35 cellular contexts compared by ENCODE assay signal in genomic region chr15:91566116-91566515, GRCh38.
"Had no signal": no experiment of that assay in that cellular context is flagged by ENCODE, and none has a peak within 500 bp of the region (broad histone marks: within the 10 kb centered on the region; RNA-seq: fewer than 3 reads in every experiment).

No MANE protein-coding gene starts in this region.

- H3K4me2 ChIP-seq: neural progenitor cell, smooth muscle cell had no signal

- H3K79me2 ChIP-seq: parathyroid adenoma had no signal

- FAIRE-seq: endometrium, islet of Langerhans, TTC549 had no signal

- H3K27ac ChIP-seq: adrenal gland, cardiac muscle cell, colonic mucosa, epithelial cell of prostate, esophagus squamous epithelium, heart right ventricle, left lung, lower lobe of right lung, neural progenitor cell, parathyroid adenoma, psoas muscle, sigmoid colon, stomach, thyroid gland, upper lobe of right lung, VCaP had no signal

- H3K4me1 ChIP-seq: adrenal gland, colonic mucosa, left lung, parathyroid adenoma, stomach, thyroid gland, upper lobe of right lung had no signal

- H3K36me3 ChIP-seq: adrenal gland, cardiac muscle cell, colonic mucosa, esophagus squamous epithelium, heart right ventricle, left lung, lower lobe of right lung, neural progenitor cell, sigmoid colon, stomach, thyroid gland, upper lobe of right lung had no signal

- DNase-seq: activated CD4-positive, alpha-beta T cell treated with anti-CD3 and anti-CD28 coated beads for 48 hours; activated CD4-positive, alpha-beta T cell treated with anti-CD3 and anti-CD28 coated beads, Interleukin-2, amount 50 U/mL, for 48 hours; activated CD8-positive, alpha-beta memory T cell treated with anti-CD3 and anti-CD28 coated beads for 24 hours; activated effector memory CD4-positive, alpha-beta T cell treated with Interleukin-2 at 50 U/mL for 16 hours; activated naive CD4-positive, alpha-beta T cell treated with Interleukin-2 at 50 U/mL for 16 hours; activated naive CD8-positive, alpha-beta T cell treated with anti-CD3 and anti-CD28 coated beads for 36 hours; adrenal gland; aorta; cerebellar nuclear complex; colonic mucosa; effector CD8-positive, alpha-beta T cell; esophagus squamous epithelium; foreskin melanocyte; heart right ventricle; left lung; lower lobe of right lung; mesenchymal stem cell; natural killer cell; occipital lobe; psoas muscle; sigmoid colon; stimulated activated CD4-positive, alpha-beta T cell treated with anti-CD3 and anti-CD28 coated beads, Interleukin-1b, Interleukin-23, amount 100 ng/mL, for 48 hours; stimulated activated naive B cell treated with anti-CD40 and anti-IgM and Interleukin-4, amounts not matched to agents 10 μg/mL and 1 μg/mL and 100 μg/mL, for 72 hours; stomach; thyroid gland; upper lobe of right lung had no signal

- H3K27me3 ChIP-seq: cardiac muscle cell, colonic mucosa, heart right ventricle, left lung, neural progenitor cell, sigmoid colon, stomach, thyroid gland, upper lobe of right lung had no signal

- ATAC-seq: heart right ventricle; left lung; lower lobe of right lung; natural killer cell; psoas muscle; stimulated activated naive B cell treated with anti-CD40 and anti-IgM and Interleukin-4, amounts not matched to agents 10 μg/mL and 1 μg/mL and 100 μg/mL, for 72 hours; upper lobe of right lung had no signal

- H2AFZ ChIP-seq: neural progenitor cell, parathyroid adenoma had no signal

- H3K9me3 ChIP-seq: adrenal gland, colonic mucosa, esophagus squamous epithelium, heart right ventricle, left lung, lower lobe of right lung, psoas muscle, sigmoid colon, stomach, thyroid gland, upper lobe of right lung had no signal

- H3K4me3 ChIP-seq: adrenal gland, cardiac muscle cell, colonic mucosa, esophagus squamous epithelium, heart right ventricle, left lung, lower lobe of right lung, neural progenitor cell, psoas muscle, sigmoid colon, smooth muscle cell, stomach, thyroid gland, upper lobe of right lung had no signal

- H3K9ac ChIP-seq: neural progenitor cell, parathyroid adenoma had no signal
